ENCODE assay signal across 12 cellular contexts in the genomic region with DNA sequence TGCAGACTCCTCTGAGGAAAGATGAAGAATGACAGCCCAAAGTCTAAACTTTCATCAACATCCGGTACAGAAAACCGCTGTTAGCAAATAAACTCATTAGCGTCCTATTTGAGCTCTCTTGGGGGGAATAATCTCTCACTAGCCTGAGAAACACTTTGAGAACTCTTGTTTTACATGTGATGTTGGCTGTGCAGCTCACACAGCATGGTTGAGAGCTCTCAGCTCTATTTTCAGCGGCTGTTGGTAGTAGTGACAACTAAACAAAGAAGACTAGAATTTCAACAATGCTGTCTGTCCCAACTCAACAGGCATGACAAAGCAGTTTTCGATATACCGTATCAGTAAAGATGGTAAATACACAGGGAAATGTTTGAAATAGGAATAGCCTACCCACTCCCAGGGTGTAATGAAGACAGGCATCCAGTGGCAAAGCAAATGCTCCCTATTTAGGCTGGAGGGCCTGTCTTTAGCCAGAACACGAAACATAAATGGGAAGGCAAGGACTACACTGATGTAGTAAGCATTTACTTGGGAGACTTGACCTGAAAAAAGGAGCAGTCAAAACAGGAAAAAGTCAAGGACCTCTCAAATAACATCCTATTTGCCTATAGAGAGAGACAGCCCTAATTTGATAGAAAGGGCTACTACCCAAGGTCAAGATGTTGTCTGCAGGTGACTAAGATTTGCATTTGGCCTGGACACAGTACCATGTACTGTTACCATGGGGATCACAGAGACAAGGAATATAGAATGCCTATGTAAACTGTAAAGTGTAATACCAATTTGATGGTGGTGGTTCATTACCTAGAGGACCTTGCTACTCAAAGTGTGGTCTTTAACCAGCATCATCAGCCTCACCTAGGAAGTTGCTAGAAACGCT.
DNase-seq lines count a peak whose midpoint lies in the region; ATAC-seq and TF ChIP-seq lines count a peak whose summit lies in the region.
"Had no signal": no experiment of that assay in that cellular context is flagged by ENCODE, and none has a peak within 500 bp of the region (broad histone marks: within the 10 kb centered on the region; RNA-seq: fewer than 3 reads in every experiment).

No MANE protein-coding gene starts in this region.

- H3K4me3 ChIP-seq in adipocyte (ENCODE audit: low read length) (no peak overlapping the region), thyroid gland (replicated peaks in 1 of 3) (no peak overlapping the region)
- H3K4me3 ChIP-seq: mucosa of descending colon, spleen, tibial nerve had no signal

- no peak overlapping the region for H3K9ac ChIP-seq in adipocyte (ENCODE audit: low read length)

- H3K27me3 ChIP-seq in adipocyte (replicated peaks; ENCODE audit: control insufficient read depth, insufficient read depth, low read length) (no peaks in the 10 kb centered on the region), thyroid gland (no peaks in the 10 kb centered on the region)
- H3K27me3 ChIP-seq: spleen, tibial nerve had no signal

- CTCF ChIA-PET in MCF 10A (lab: Yijun Ruan, JAX): no interaction called here

- POLR2A ChIA-PET in MCF 10A (lab: Yijun Ruan, JAX): no interaction called here

- H3K4me1 ChIP-seq in adipocyte (ENCODE audit: control insufficient read depth, insufficient read depth, low read length) (peaks cover 15% of the 10 kb centered on the region), thyroid gland (peaks cover 35 to 38% of the 10 kb centered on the region in 2 donors)
- H3K4me1 ChIP-seq: spleen had no signal

- H3K27ac Mint-ChIP-seq in MCF 10A (ENCODE audit: low read depth, unreplicated experiment) (no peak overlapping the region), T-helper 17 cell (no peak overlapping the region)

- no TSS peak for BruUV-seq in MCF 10A (replicated peaks; lab: Mats Ljungman, UMichigan)

- peak; percentile 2 to 46 for TF ChIP-seq POLR2A in thyroid gland (IDR thresholded peaks at IDR 0.05)

- ATAC-seq in HG02885 (IDR thresholded peaks at IDR 0.05; ENCODE audit: poor library complexity, unreplicated experiment) (no peak), T-helper 17 cell (no peak)
- ATAC-seq: mucosa of descending colon had no signal

- H3K27me3 Mint-ChIP-seq in MCF 10A (ENCODE audit: insufficient read depth, unreplicated experiment) (no peaks in the 10 kb centered on the region), T-helper 17 cell (no peaks in the 10 kb centered on the region)

- peak overlapping the region; percentile 85 to 91 (median 89) for H3K27ac ChIP-seq in thyroid gland
- H3K27ac ChIP-seq: tibial nerve had no signal

- peaks cover 5% of the 10 kb centered on the region for H3K4me1 Mint-ChIP-seq in MCF 10A (ENCODE audit: insufficient read depth, unreplicated experiment)
- H3K4me1 Mint-ChIP-seq in T-helper 17 cell: no peaks in the 10 kb centered on the region

- no peaks in the 10 kb centered on the region for H3K9me3 Mint-ChIP-seq in MCF 10A (ENCODE audit: unreplicated experiment)

- 34 to 51% methylated on average over 8 of the region's 8 CpGs for WGBS in thyroid gland, 2 donors

- DNase-seq in NCI-H345 (lab: John Stamatoyannopoulos, UW) (peak; percentile 44), NCI-H345 treated with DMSO at 0.1 percent for 48 hours (lab: John Stamatoyannopoulos, UW; ENCODE audit: unreplicated experiment) (no peak), adipocyte (ENCODE audit: low read depth) (peak; percentile 23), kidney tubule cell (ENCODE audit: low spot score) (peak; percentile 50), thyroid gland (peak; percentile 67 to 73), MCF 10A (ENCODE audit: unreplicated experiment) (no peak), T-helper 17 cell (no peak)
- DNase-seq: mucosa of descending colon; NK-92 treated with Interleukin-12 subunit alpha and Interleukin-12 subunit beta, amount 100 ng/mL, for 24 hours; spleen had no signal

- intact Hi-C loops in thyroid gland (cut with DNase I) (no loop called here), MCF 10A (cut with micrococcal nuclease) (loop anchor here (10.0 kb wide), 1 partner anchor 967 kb away; no protein-coding TSS in a partner anchor)

- H3K4me3 Mint-ChIP-seq in MCF 10A (ENCODE audit: unreplicated experiment) (no peak overlapping the region), T-helper 17 cell (no peak overlapping the region)

- H3K36me3 ChIP-seq in adipocyte (ENCODE audit: control insufficient read depth, insufficient read depth, low read length, severe bottlenecking) (no peaks in the 10 kb centered on the region), thyroid gland (no peaks in the 10 kb centered on the region)
- H3K36me3 ChIP-seq: spleen, tibial nerve had no signal

- H3K9me3 ChIP-seq in adipocyte (ENCODE audit: control insufficient read depth, low read length) (no peaks in the 10 kb centered on the region), thyroid gland (no peaks in the 10 kb centered on the region), T-helper 17 cell (ENCODE audit: control insufficient read depth, low read length, poor library complexity, severe bottlenecking) (no peaks in the 10 kb centered on the region)
- H3K9me3 ChIP-seq: mucosa of descending colon, spleen, tibial nerve had no signal

- TF ChIP-seq CTCF in thyroid gland (IDR thresholded peaks at IDR 0.05) (no peak), MCF 10A (IDR thresholded peaks at IDR 0.05; ENCODE audit: unreplicated experiment) (no peak)

- H3K36me3 Mint-ChIP-seq in MCF 10A (ENCODE audit: insufficient read depth, unreplicated experiment) (no peaks in the 10 kb centered on the region), T-helper 17 cell (ENCODE audit: low read depth) (no peaks in the 10 kb centered on the region)

Comparison
In these comparisons a context has a peak if more than half of its experiments do, and no peak if none do; other contexts are left out.
1. DNase-seq: peak in NCI-H345 (single experiment), adipocyte (single experiment), kidney tubule cell (single experiment) and thyroid gland (2 of 2); none in NCI-H345 treated with DMSO at 0.1 percent for 48 hours (single experiment), MCF 10A (single experiment) and T-helper 17 cell (0 of 3).